In genomic region chr10:131204406-131205152, GRCh38 we compare ENCODE assay signal across 22 cellular contexts.
DNase-seq lines count a peak whose midpoint lies in the region; ATAC-seq, FAIRE-seq and TF ChIP-seq lines count a peak whose summit lies in the region.
"Had no signal": no experiment of that assay in that cellular context is flagged by ENCODE, and none has a peak within 500 bp of the region (broad histone marks: within the 10 kb centered on the region; RNA-seq: fewer than 3 reads in every experiment).

No MANE protein-coding gene starts in this region.

- no peaks in the 10 kb centered on the region for H4K20me1 ChIP-seq in BLaER1
- H4K20me1 ChIP-seq in BLaER1 treated with 17β-estradiol and CSF1 and Interleukin-3, amounts not matched to agents 10 nM and 100 nM: no peaks in the 10 kb centered on the region

- H3K4me2 ChIP-seq in BLaER1: peak overlapping the region; percentile 77
- H3K4me2 ChIP-seq in BLaER1 treated with 17β-estradiol and CSF1 and Interleukin-3, amounts not matched to agents 10 nM and 100 nM: peak overlapping the region in 8 of 11 experiments; percentile 76 to 94 (median 84); a peak in 17 of 22 replicates

- intact Hi-C loops in kidney (cut with DNase I): no loop called here
- intact Hi-C loops in sciatic nerve (cut with DNase I): loop anchor here (10.0 kb wide), 1 partner anchor 320 kb away; no protein-coding TSS in a partner anchor

- no peaks in the 10 kb centered on the region for H3K27me3 ChIP-seq in BLaER1
- peaks cover 0 to 40% (median 0%) of the 10 kb centered on the region in 11 experiments; a peak in 9 of 22 replicates for H3K27me3 ChIP-seq in BLaER1 treated with 17β-estradiol and CSF1 and Interleukin-3, amounts not matched to agents 10 nM and 100 nM

- H3K36me3 ChIP-seq in BLaER1: peaks cover 35% of the 10 kb centered on the region
- peaks cover 0 to 28% (median 0%) of the 10 kb centered on the region in 11 experiments; a peak in 4 of 22 replicates for H3K36me3 ChIP-seq in BLaER1 treated with 17β-estradiol and CSF1 and Interleukin-3, amounts not matched to agents 10 nM and 100 nM
- H3K36me3 ChIP-seq in kidney (ENCODE audit: control insufficient read depth in 1 of 2, insufficient read depth in 2 of 2, low read length in 2 of 2): no peaks in the 10 kb centered on the region

- ATAC-seq in sciatic nerve (no peak), GM21737 (IDR thresholded peaks at IDR 0.05; ENCODE audit: unreplicated experiment) (no peak)
- ATAC-seq: GM12878, Panc1 had no signal

- peak overlapping the region; percentile 9; the same call in 1 of the 2 replicates for H3K9ac ChIP-seq in BLaER1
- H3K9ac ChIP-seq in BLaER1 treated with 17β-estradiol and CSF1 and Interleukin-3, amounts not matched to agents 10 nM and 100 nM: peak overlapping the region in 1 of 11 experiments; percentile 73; a peak in 2 of 22 replicates
- H3K9ac ChIP-seq in kidney (ENCODE audit: low read length in 2 of 2): no peak overlapping the region

- H3K9me3 ChIP-seq in BLaER1: no peaks in the 10 kb centered on the region
- peaks cover 0 to 6% (median 0%) of the 10 kb centered on the region in 11 experiments; a peak in 3 of 22 replicates for H3K9me3 ChIP-seq in BLaER1 treated with 17β-estradiol and CSF1 and Interleukin-3, amounts not matched to agents 10 nM and 100 nM (replicated peaks in 1 of 11)
- H3K9me3 ChIP-seq in kidney (ENCODE audit: control insufficient read depth in 1 of 2, low read length in 2 of 2): no peaks in the 10 kb centered on the region
- H3K9me3 ChIP-seq: Caco-2 had no signal

- H3K27ac ChIP-seq in BLaER1 (peak overlapping the region; percentile 92), kidney (ENCODE audit: low read depth in 2 of 2, low read length in 2 of 2) (no peak overlapping the region)
- H3K27ac ChIP-seq in BLaER1 treated with 17β-estradiol and CSF1 and Interleukin-3, amounts not matched to agents 10 nM and 100 nM: peak overlapping the region in 6 of 11 experiments; percentile 74 to 91 (median 78); a peak in 12 of 22 replicates

- no peak for TF ChIP-seq CTCF in kidney (IDR thresholded peaks at IDR 0.05; ENCODE audit: borderline replicate concordance, extremely low read depth, insufficient read depth)

- DNase-seq in kidney (peak; percentile 27), sciatic nerve (ENCODE audit: low spot score) (peak; percentile 26), pons (ENCODE audit: low spot score) (no peak), germinal center (ENCODE audit: low spot score) (no peak)
- DNase-seq: CD4-positive, alpha-beta memory T cell; DMS 273 treated with DMSO at 0.1 percent for 48 hours; DMS79 treated with DMSO at 0.1 percent for 48 hours; H7; Karpas-422; MV-4-11; NCI-H1694; NCI-H2081; NCI-H2171; NCI-H345; NCI-H524; NCI-H774 had no signal

- FAIRE-seq in kidney (lab: Jason Lieb, UNC): no peak
- FAIRE-seq: GM12878 had no signal

- H3K4me1 ChIP-seq in BLaER1 (peaks cover 95% of the 10 kb centered on the region), kidney (ENCODE audit: control insufficient read depth in 1 of 2, insufficient read depth in 1 of 2, low read depth in 1 of 2, low read length in 2 of 2) (no peaks in the 10 kb centered on the region)
- H3K4me1 ChIP-seq in BLaER1 treated with 17β-estradiol and CSF1 and Interleukin-3, amounts not matched to agents 10 nM and 100 nM: peaks cover 30 to 99% (median 95%) of the 10 kb centered on the region in 10 experiments
- H3K4me1 ChIP-seq: Caco-2 had no signal

- H3K4me3 ChIP-seq in BLaER1 (no peak overlapping the region), kidney (ENCODE audit: low read length in 2 of 2) (no peak overlapping the region)
- H3K4me3 ChIP-seq in BLaER1 treated with 17β-estradiol and CSF1 and Interleukin-3, amounts not matched to agents 10 nM and 100 nM: no peak overlapping the region; a peak in 1 of 20 replicates
- H3K4me3 ChIP-seq: GM12878 had no signal

Comparison
In these comparisons a context has a peak if more than half of its experiments do, and no peak if none do; other contexts are left out.
1. H3K27ac ChIP-seq: peak in BLaER1 (single experiment) and BLaER1 treated with 17β-estradiol and CSF1 and Interleukin-3, amounts not matched to agents 10 nM and 100 nM (6 of 11); none in kidney (0 of 2).
2. DNase-seq: peak in kidney (single experiment) and sciatic nerve (single experiment); none in pons (single experiment) and germinal center (single experiment).